Comparison of ENCODE assay signal across 10 cellular contexts in genomic region chr1:231418741-231419107, GRCh38. TPM values are rescaled to one million over a fixed set of nuclear protein-coding genes. Genes with fewer than 3 reads are reported as not detected.
A peak's percentile ranks its signal among the peaks of the same experiment; 100 is the strongest.
DNase-seq lines count a peak whose midpoint lies in the region; ATAC-seq and TF ChIP-seq lines count a peak whose summit lies in the region.
"Had no signal": no experiment of that assay in that cellular context is flagged by ENCODE, and none has a peak within 500 bp of the region (broad histone marks: within the 10 kb centered on the region; RNA-seq: fewer than 3 reads in every experiment).

No MANE protein-coding gene starts in this region.

- ATAC-seq in heart left ventricle (no peak), Right ventricle myocardium superior (ENCODE audit: poor library complexity) (no peak), body of pancreas (no peak)

- H3K27me3 ChIP-seq in heart left ventricle (no peaks in the 10 kb centered on the region), body of pancreas (no peaks in the 10 kb centered on the region), mononuclear cell (ENCODE audit: insufficient read depth, low read length) (peaks cover 3% of the 10 kb centered on the region), vagina (no peaks in the 10 kb centered on the region)

- no peak for DNase-seq in heart left ventricle
- DNase-seq in Right ventricle myocardium superior: no peak
- no peak for DNase-seq in body of pancreas
- DNase-seq in vagina (ENCODE audit: extremely low spot score in 2 of 2): no peak
- DNase-seq in hippocampal formation (lab: John Stamatoyannopoulos, UW): no peak
- no peak for DNase-seq in midbrain (lab: John Stamatoyannopoulos, UW)
- no peak for DNase-seq in cerebellar nuclear complex (lab: John Stamatoyannopoulos, UW)
- DNase-seq: T-helper 9 cell had no signal

- H3K27ac ChIP-seq in heart left ventricle: peak overlapping the region in 7 of 12 donors; percentile 97 to 99 (median 98)
- peak overlapping the region in 3 of 4 donors; percentile 28 to 99 (median 98) for H3K27ac ChIP-seq in body of pancreas
- H3K27ac ChIP-seq in vagina: peak overlapping the region; percentile 99
- H3K27ac ChIP-seq: epithelial cell of prostate had no signal

- TF ChIP-seq CTCF in heart left ventricle (IDR thresholded peaks at IDR 0.05) (no peak), body of pancreas (IDR thresholded peaks at IDR 0.05) (no peak), vagina (IDR thresholded peaks at IDR 0.05) (no peak)

- intact Hi-C loops in heart left ventricle (cut with DNase I) (loop anchor here in 6 of 10 donors (5.0 to 10.0 kb wide), 4 partner anchors 36 to 84 kb away; partner anchors contain the start of genes EXOC8 (in 1 of the 6) and SPRTN (in 1 of the 6)), Right ventricle myocardium superior (cut with DNase I) (no loop called here), body of pancreas (cut with DNase I) (no loop called here), vagina (cut with DNase I) (no loop called here)

- 14 to 23% (median 18%) methylated on average over 4 of the region's 4 CpGs for WGBS in heart left ventricle, 4 donors
- WGBS in body of pancreas, 2 donors: 10 to 11% methylated on average over 4 of the region's 4 CpGs

- H3K9me3 ChIP-seq in heart left ventricle (no peaks in the 10 kb centered on the region), body of pancreas (no peaks in the 10 kb centered on the region), mononuclear cell (ENCODE audit: low read depth, low read length) (no peaks in the 10 kb centered on the region), vagina (no peaks in the 10 kb centered on the region)

- peaks cover 4 to 73% (median 54%) of the 10 kb centered on the region in 12 donors for H3K4me1 ChIP-seq in heart left ventricle
- H3K4me1 ChIP-seq in body of pancreas: peaks cover 63% of the 10 kb centered on the region
- H3K4me1 ChIP-seq in mononuclear cell (ENCODE audit: insufficient read depth, low read length): peaks cover 54% of the 10 kb centered on the region
- peaks cover 71% of the 10 kb centered on the region for H3K4me1 ChIP-seq in vagina

- H3K36me3 ChIP-seq in heart left ventricle (peaks cover 0 to 6% (median 0%) of the 10 kb centered on the region in 9 donors), body of pancreas (replicated peaks in 1 of 2; ENCODE audit: insufficient read depth in 1 of 2, low read depth in 2 of 2) (no peaks in the 10 kb centered on the region), vagina (no peaks in the 10 kb centered on the region)

- TF ChIP-seq POLR2A in heart left ventricle (IDR thresholded peaks at IDR 0.05) (no peak), body of pancreas (IDR thresholded peaks at IDR 0.05) (no peak), vagina (IDR thresholded peaks at IDR 0.05) (no peak)

- peak overlapping the region; percentile 76 to 97 (median 84) for H3K4me3 ChIP-seq in heart left ventricle
- H3K4me3 ChIP-seq in body of pancreas: peak overlapping the region in 1 of 2 donors; percentile 49
- peak overlapping the region; percentile 64 for H3K4me3 ChIP-seq in mononuclear cell (ENCODE audit: low read length)
- peak overlapping the region; percentile 79 to 86 for H3K4me3 ChIP-seq in vagina

RNA-seq across cellular contexts. Expression of gene EGLN1, which starts 3.4 kb away (rescaled TPM):
- total RNA-seq in heart left ventricle (100 to 1,000 TPM in 1 of 9 donors, 10 to 100 TPM in 8; 51.6 to 122 (median 77.8) TPM), Right ventricle myocardium superior (75.2 TPM), body of pancreas (10 to 100 TPM; 37.6 to 42.2 TPM), mononuclear cell (19.0 TPM), vagina (26.3 TPM)
- 10 to 100 TPM; 20.8 to 59.2 TPM for polyA plus RNA-seq in heart left ventricle

Comparison
In these comparisons a context has a peak if more than half of its experiments do, and no peak if none do; other contexts are left out.
1. intact Hi-C loops: an anchor here in heart left ventricle (5.0 to 10.0 kb wide); none called in Right ventricle myocardium superior, body of pancreas and vagina.